ENCODE assay signal across 15 cellular contexts in the genomic region with DNA sequence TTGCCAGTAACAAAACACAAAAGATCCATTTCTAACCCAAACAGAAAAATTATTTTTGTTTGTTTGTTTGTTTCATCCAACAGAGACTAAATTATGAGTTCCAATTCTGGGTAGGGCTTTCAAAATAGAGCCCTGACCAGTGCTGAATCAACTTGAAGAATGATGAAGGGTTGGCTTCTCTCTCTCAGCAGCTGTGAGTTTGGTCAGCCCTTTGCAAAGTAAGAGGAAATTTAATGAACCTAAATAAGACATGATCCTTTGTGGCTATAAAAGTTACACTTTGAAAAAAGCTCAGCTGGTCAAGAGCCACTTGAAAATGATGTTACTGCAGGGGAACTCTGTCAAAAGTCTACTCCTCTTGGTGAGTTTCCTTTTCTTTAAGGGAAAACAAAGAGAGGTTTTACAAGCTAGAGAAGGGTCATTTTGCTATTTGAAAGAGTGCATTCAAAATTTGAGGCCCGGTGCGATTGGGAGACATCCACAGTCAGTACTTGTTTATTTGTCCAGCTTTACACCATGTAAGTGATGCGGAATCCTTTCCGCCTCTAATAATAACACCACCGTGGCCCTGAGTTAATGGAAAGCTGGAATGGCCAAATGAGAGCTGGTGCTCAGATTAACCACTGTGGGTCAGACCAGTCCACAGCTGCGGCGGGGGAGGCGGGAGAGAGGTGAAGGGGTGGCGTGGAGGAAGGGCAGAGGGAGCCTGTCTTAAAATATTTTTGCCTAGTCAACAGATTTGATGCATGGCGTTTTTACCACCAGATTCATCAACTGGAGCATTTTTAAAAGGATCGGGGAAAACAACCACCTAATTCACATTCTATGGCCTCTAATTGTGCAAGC.
DNase-seq lines count a peak whose midpoint lies in the region; ATAC-seq and TF ChIP-seq lines count a peak whose summit lies in the region.
"Had no signal": no experiment of that assay in that cellular context is flagged by ENCODE, and none has a peak within 500 bp of the region (broad histone marks: within the 10 kb centered on the region; RNA-seq: fewer than 3 reads in every experiment).

No MANE protein-coding gene starts in this region.

- H3K4me3 ChIP-seq in retinal pigment epithelial cell (ENCODE audit: low read length) (no peak overlapping the region), tibial nerve (no peak overlapping the region)
- H3K4me3 ChIP-seq: body of pancreas, GM12878, suprapubic skin had no signal

- TF ChIP-seq POLR2A in tibial nerve (IDR thresholded peaks at IDR 0.05): no peak

- no peak overlapping the region for H2BK120ac ChIP-seq in H9 (ENCODE audit: low read depth, low read length, poor library complexity, severe bottlenecking)

- H3K36me3 Mint-ChIP-seq in H9 (ENCODE audit: insufficient read depth in 1 of 3, low read depth in 3 of 3): no peaks in the 10 kb centered on the region
- H3K36me3 Mint-ChIP-seq: CD4-positive, CD25-positive, alpha-beta regulatory T cell had no signal

- H2BK5ac ChIP-seq in H9 (ENCODE audit: insufficient read length, low read length): no peak overlapping the region

- H3K27me3 ChIP-seq in H9 (ENCODE audit: insufficient read depth, low read length) (no peaks in the 10 kb centered on the region), tibial nerve (no peaks in the 10 kb centered on the region)
- H3K27me3 ChIP-seq: body of pancreas, suprapubic skin had no signal

- H3K9ac ChIP-seq in H9 (ENCODE audit: extremely low read depth, insufficient read length, low read length): no peak overlapping the region

- peaks cover 9% of the 10 kb centered on the region for H3K27me3 Mint-ChIP-seq in H9 (ENCODE audit: low read depth)
- H3K27me3 Mint-ChIP-seq: CD4-positive, CD25-positive, alpha-beta regulatory T cell had no signal

- no peak overlapping the region for H4K5ac ChIP-seq in H9 (ENCODE audit: insufficient read length, low read depth, low read length)

- no peak overlapping the region for H3K23ac ChIP-seq in H9 (ENCODE audit: insufficient read length, low read depth, low read length)

- H3K79me1 ChIP-seq in H9 (ENCODE audit: insufficient read depth, low read depth, low read length, poor library complexity, severe bottlenecking): no peaks in the 10 kb centered on the region

- H3K36me3 ChIP-seq in tibial nerve: no peaks in the 10 kb centered on the region
- H3K36me3 ChIP-seq: suprapubic skin had no signal

- DNase-seq in H9 (peak; percentile 28), NCI-H748 treated with DMSO at 0.1 percent for 48 hours (lab: John Stamatoyannopoulos, UW) (peak; percentile 94), hippocampal formation (lab: John Stamatoyannopoulos, UW) (peak; percentile 12 to 28), retinal pigment epithelial cell (ENCODE audit: low read depth) (peak; percentile 44), tibial nerve (ENCODE audit: low spot score in 2 of 2) (no peak)
- DNase-seq in activated CD4-positive, CD25-positive, alpha-beta regulatory T cell treated with anti-CD3 and anti-CD28 coated beads, Interleukin-2, amount 50 U/mL, for 72 hours: no peak
- DNase-seq: activated naive CD4-positive, alpha-beta T cell; CD4-positive, CD25-positive, alpha-beta regulatory T cell; effector CD4-positive, alpha-beta T cell; mesenchymal stem cell had no signal

- H3K4me1 Mint-ChIP-seq in H9: peaks cover 22 to 30% of the 10 kb centered on the region in 2 experiments
- H3K4me1 Mint-ChIP-seq: CD4-positive, CD25-positive, alpha-beta regulatory T cell had no signal

- H2BK12ac ChIP-seq in H9 (ENCODE audit: insufficient read length, low read depth, low read length): no peak overlapping the region

- no peak overlapping the region for H2AK5ac ChIP-seq in H9 (ENCODE audit: insufficient read length, low read length)

- H3K9me3 ChIP-seq in H9 (ENCODE audit: control insufficient read depth, low read depth, low read length) (no peaks in the 10 kb centered on the region), tibial nerve (no peaks in the 10 kb centered on the region)
- H3K9me3 ChIP-seq: body of pancreas, suprapubic skin had no signal

- TF ChIP-seq CTCF in H9 (conservative IDR thresholded peaks at IDR 0.05) (no peak), retinal pigment epithelial cell (conservative IDR thresholded peaks at IDR 0.05; ENCODE audit: low read depth, low read length) (no peak), tibial nerve (IDR thresholded peaks at IDR 0.05) (no peak)

- H3K18ac ChIP-seq in H9 (ENCODE audit: insufficient read length, low read depth, low read length): no peak overlapping the region

- H3K9me3 Mint-ChIP-seq in H9: no peaks in the 10 kb centered on the region

- H3K27ac ChIP-seq in H9 (ENCODE audit: insufficient read length, low read depth, low read length): no peak overlapping the region
- no peak overlapping the region for H3K27ac ChIP-seq in tibial nerve
- H3K27ac ChIP-seq: suprapubic skin had no signal

- no peak for ATAC-seq in HG02973 (IDR thresholded peaks at IDR 0.05; ENCODE audit: unreplicated experiment)
- ATAC-seq: GM12878, SK-N-SH treated with all-trans-retinoic acid at 6 μM for 48 hours had no signal

- no peak overlapping the region for H2BK15ac ChIP-seq in H9 (ENCODE audit: low read depth, low read length)

- no peak overlapping the region for H2BK20ac ChIP-seq in H9 (ENCODE audit: low read depth, low read length, poor library complexity, severe bottlenecking)

- no peaks in the 10 kb centered on the region for H3K23me2 ChIP-seq in H9 (ENCODE audit: insufficient read length, low read depth, low read length, poor library complexity, severe bottlenecking)

- H3K4me1 ChIP-seq in H9 (ENCODE audit: insufficient read depth, low read length): peaks cover 4% of the 10 kb centered on the region; the same call in 1 of the 2 replicates
- H3K4me1 ChIP-seq in tibial nerve: peaks cover 0 to 12% (median 0%) of the 10 kb centered on the region in 4 donors
- H3K4me1 ChIP-seq: body of pancreas had no signal

- no peak overlapping the region for H3T11ph ChIP-seq in H9 (ENCODE audit: low read length)

- H4K8ac ChIP-seq in H9 (replicated peaks; ENCODE audit: insufficient read length, low read depth, low read length): no peak overlapping the region

- no peak overlapping the region for H3K56ac ChIP-seq in H9 (ENCODE audit: insufficient read length, low read depth, low read length)

- no CpG with 5 or more reads among the region's 11 CpGs for WGBS in H9 (ENCODE audit: extremely low coverage, insufficient read length, low lambda C conversion rate)
- WGBS in tibial nerve, 2 donors: 26 to 37% methylated on average over 11 of the region's 11 CpGs

- H3K14ac ChIP-seq in H9 (ENCODE audit: insufficient read depth, low read length): no peak overlapping the region

- H3K4me2 ChIP-seq in H9 (ENCODE audit: insufficient read depth, insufficient read length, low read length): no peak overlapping the region

- H3K4me3 Mint-ChIP-seq in H9: no peak overlapping the region
- H3K4me3 Mint-ChIP-seq: CD4-positive, CD25-positive, alpha-beta regulatory T cell had no signal

- no peak for TF ChIP-seq EP300 in tibial nerve (IDR thresholded peaks at IDR 0.05)

- H3K27ac Mint-ChIP-seq in H9: peak overlapping the region in 1 of 3 experiments; percentile 28; a peak in 3 of 7 replicates
- H3K27ac Mint-ChIP-seq: CD4-positive, CD25-positive, alpha-beta regulatory T cell had no signal

- H4K91ac ChIP-seq in H9 (ENCODE audit: insufficient read length, low read depth, low read length): no peak overlapping the region

- H2AFZ ChIP-seq in H9 (ENCODE audit: low read length): no peak overlapping the region

- H4K20me1 ChIP-seq in H9 (ENCODE audit: control insufficient read depth, insufficient read depth, insufficient read length): no peaks in the 10 kb centered on the region

- H3K79me2 ChIP-seq in H9 (ENCODE audit: insufficient read depth, low read length): no peaks in the 10 kb centered on the region

- no peak overlapping the region for H3K4ac ChIP-seq in H9 (ENCODE audit: low read depth, low read length)

Comparison
In these comparisons a context has a peak if more than half of its experiments do, and no peak if none do; other contexts are left out.
1. DNase-seq: peak in H9 (single experiment), NCI-H748 treated with DMSO at 0.1 percent for 48 hours (single experiment), hippocampal formation (2 of 2) and retinal pigment epithelial cell (single experiment); none in tibial nerve (0 of 2) and activated CD4-positive, CD25-positive, alpha-beta regulatory T cell treated with anti-CD3 and anti-CD28 coated beads, Interleukin-2, amount 50 U/mL, for 72 hours (single experiment).